6 cellular contexts compared by ENCODE assay signal in genomic region chr11:574031-574565, GRCh38. TPM values are rescaled to one million over a fixed set of nuclear protein-coding genes. Genes with fewer than 3 reads are reported as not detected.
A peak's percentile ranks its signal among the peaks of the same experiment; 100 is the strongest.
DNase-seq lines count a peak whose midpoint lies in the region; ATAC-seq and TF ChIP-seq lines count a peak whose summit lies in the region.
"Not testable (repeated sequence)": the region's sequence is repeated elsewhere in the genome, so short reads cannot be mapped to it uniquely, and the experiment has no call there.

No MANE protein-coding gene starts in this region.

- CTCF ChIA-PET in SK-N-SH (lab: Yijun Ruan, JAX): not testable (repeated sequence)

- H3K9ac ChIP-seq in HUES6 (ENCODE audit: low read length); SK-N-SH: not testable (repeated sequence)

- intact Hi-C loops in upper lobe of right lung (cut with DNase I): not testable (repeated sequence)

- peak overlapping the region; percentile 84 for H3K4me3 Mint-ChIP-seq in activated naive CD4-positive, alpha-beta T cell treated with anti-CD3 and anti-CD28 coated beads, Interleukin-2, amount 50 U/mL, for 24 hours
- peak overlapping the region; percentile 89 for H3K4me3 Mint-ChIP-seq in glutamatergic neuron (ENCODE audit: unreplicated experiment)
- peak overlapping the region; percentile 82 to 92 (median 87) for H3K4me3 Mint-ChIP-seq in nephron

- peaks cover 37% of the 10 kb centered on the region for H3K4me1 ChIP-seq in HUES6 (ENCODE audit: control insufficient read depth, insufficient read depth, low read length)
- H3K4me1 ChIP-seq in SK-N-SH (ENCODE audit: control insufficient read depth in 1 of 2, insufficient read depth in 2 of 2, low read depth in 1 of 2, low read length in 1 of 2): peaks cover 8 to 30% of the 10 kb centered on the region in 2 experiments; a peak in 3 of 4 replicates
- H3K4me1 ChIP-seq in upper lobe of right lung: peaks cover 37% of the 10 kb centered on the region

- H3K4me1 Mint-ChIP-seq in activated naive CD4-positive, alpha-beta T cell treated with anti-CD3 and anti-CD28 coated beads, Interleukin-2, amount 50 U/mL, for 24 hours: peaks cover 32% of the 10 kb centered on the region
- H3K4me1 Mint-ChIP-seq in glutamatergic neuron (ENCODE audit: low read depth, unreplicated experiment) (peaks cover 17% of the 10 kb centered on the region), nephron (peaks cover 20% of the 10 kb centered on the region)

- POLR2A ChIA-PET in SK-N-SH (lab: Yijun Ruan, JAX): not testable (repeated sequence)

- H2AFZ ChIP-seq in SK-N-SH (ENCODE audit: low read depth): not testable (repeated sequence)

- peaks cover 29% of the 10 kb centered on the region for H3K79me2 ChIP-seq in SK-N-SH (ENCODE audit: insufficient read depth)

- not testable (repeated sequence) for TF ChIP-seq EP300 in SK-N-SH (IDR thresholded peaks at IDR 0.05; ENCODE audit: borderline replicate concordance in 1 of 2, low read depth in 1 of 2, low read length in 1 of 2)

- peaks cover 24% of the 10 kb centered on the region for H4K20me1 ChIP-seq in SK-N-SH (ENCODE audit: insufficient read depth)

- H3K9me3 ChIP-seq in HUES6 (ENCODE audit: control insufficient read depth, insufficient read depth, low read depth, low read length); SK-N-SH; upper lobe of right lung: not testable (repeated sequence)

- H3K9me3 Mint-ChIP-seq in activated naive CD4-positive, alpha-beta T cell treated with anti-CD3 and anti-CD28 coated beads, Interleukin-2, amount 50 U/mL, for 24 hours; nephron: not testable (repeated sequence)
- peaks cover 12% of the 10 kb centered on the region for H3K9me3 Mint-ChIP-seq in glutamatergic neuron (ENCODE audit: unreplicated experiment)

- not testable (repeated sequence) for ATAC-seq in upper lobe of right lung

- H3K36me3 ChIP-seq in HUES6 (ENCODE audit: control insufficient read depth, insufficient read depth, low read length); SK-N-SH (replicated peaks in 1 of 2; ENCODE audit: control insufficient read depth in 1 of 2, insufficient read depth in 2 of 2, low read length in 1 of 2); upper lobe of right lung: not testable (repeated sequence)

- 88% methylated on average over 13 of the region's 14 CpGs for WGBS in SK-N-SH (ENCODE audit: low lambda C conversion rate)

- not testable (repeated sequence) for H3K36me3 Mint-ChIP-seq in activated naive CD4-positive, alpha-beta T cell treated with anti-CD3 and anti-CD28 coated beads, Interleukin-2, amount 50 U/mL, for 24 hours; glutamatergic neuron (ENCODE audit: unreplicated experiment); nephron (ENCODE audit: low read depth)

- DNase-seq in SK-N-SH, glutamatergic neuron, upper lobe of right lung: not testable (repeated sequence)

- not testable (repeated sequence) for H3K9me2 ChIP-seq in SK-N-SH

- not testable (repeated sequence) for TF ChIP-seq CTCF in SK-N-SH (IDR thresholded peaks at IDR 0.05); glutamatergic neuron (IDR thresholded peaks at IDR 0.05; ENCODE audit: partially characterized antibody, unreplicated experiment); nephron (IDR thresholded peaks at IDR 0.05; ENCODE audit: unreplicated experiment in 3 of 3); upper lobe of right lung (IDR thresholded peaks at IDR 0.05)

- not testable (repeated sequence) for TF ChIP-seq RAD21 in SK-N-SH (IDR thresholded peaks at IDR 0.05; ENCODE audit: low read length)

- H3K4me3 ChIP-seq in HUES6 (ENCODE audit: low read depth, low read length) (peak overlapping the region; percentile 34), SK-N-SH (ENCODE audit: low read depth in 2 of 2, low read length in 1 of 2) (0 out of 4 replicates have a peak overlapping the region, but pooled peaks of 1 of the 2 experiments have one; percentile 77), upper lobe of right lung (peak overlapping the region; percentile 70)

- H3F3A ChIP-seq in SK-N-SH (replicated peaks; ENCODE audit: insufficient read depth): not testable (repeated sequence)

- H3K27ac Mint-ChIP-seq in activated naive CD4-positive, alpha-beta T cell treated with anti-CD3 and anti-CD28 coated beads, Interleukin-2, amount 50 U/mL, for 24 hours: peak overlapping the region; percentile 41
- H3K27ac Mint-ChIP-seq in glutamatergic neuron (ENCODE audit: unreplicated experiment): not testable (repeated sequence)
- H3K27ac Mint-ChIP-seq in nephron: peak overlapping the region; percentile 87 to 92 (median 90)

- peak overlapping the region; percentile 97 for H3K4me2 ChIP-seq in SK-N-SH

- not testable (repeated sequence) for H3K27ac ChIP-seq in HUES6 (ENCODE audit: low read depth, low read length); SK-N-SH (ENCODE audit: low read depth in 2 of 2, low read length in 1 of 2); upper lobe of right lung

- H3K27me3 ChIP-seq in HUES6 (ENCODE audit: control insufficient read depth, insufficient read depth, low read length): peaks cover 20% of the 10 kb centered on the region
- H3K27me3 ChIP-seq in SK-N-SH (ENCODE audit: insufficient read depth); upper lobe of right lung: not testable (repeated sequence)

- H3K27me3 Mint-ChIP-seq in activated naive CD4-positive, alpha-beta T cell treated with anti-CD3 and anti-CD28 coated beads, Interleukin-2, amount 50 U/mL, for 24 hours: not testable (repeated sequence)
- peaks cover 21% of the 10 kb centered on the region for H3K27me3 Mint-ChIP-seq in glutamatergic neuron (ENCODE audit: unreplicated experiment)
- H3K27me3 Mint-ChIP-seq in nephron (ENCODE audit: low read depth): peaks cover 22% of the 10 kb centered on the region

RNA-seq across cellular contexts. Expression of gene PHRF1, which starts 2.2 kb away (rescaled TPM):
- 18.8 and 22.7 TPM in 2 replicates for polyA plus RNA-seq in SK-N-SH (2012; rRNA removed)
- 9.2 and 13.1 TPM in 2 replicates for polyA plus RNA-seq in SK-N-SH (2012; cell fraction: cytosol; rRNA removed)
- polyA plus RNA-seq in SK-N-SH (2012; cell fraction: nucleus; rRNA removed): 42.5 and 52.9 TPM in 2 replicates
- 41.6 TPM for total RNA-seq in glutamatergic neuron (ENCODE audit: unreplicated experiment)
- 31.0 TPM for total RNA-seq in upper lobe of right lung

RNA-seq across cellular contexts. Expression of gene RASSF7, which starts 13.3 kb away (rescaled TPM):
- polyA plus RNA-seq in SK-N-SH (2012; rRNA removed): 19.8 and 24.0 TPM in 2 replicates
- polyA plus RNA-seq in SK-N-SH (2012; cell fraction: cytosol; rRNA removed): 8.2 and 11.7 TPM in 2 replicates
- 105 and 144 TPM in 2 replicates for polyA plus RNA-seq in SK-N-SH (2012; cell fraction: nucleus; rRNA removed)
- total RNA-seq in glutamatergic neuron (ENCODE audit: unreplicated experiment) (9.4 TPM), upper lobe of right lung (76.7 TPM)

RNA-seq across cellular contexts. Expression of gene LMNTD2, which starts 13.6 kb away (rescaled TPM):
- polyA plus RNA-seq in SK-N-SH (2012; rRNA removed): 2.4 and 2.6 TPM in 2 replicates
- polyA plus RNA-seq in SK-N-SH (2012; cell fraction: cytosol; rRNA removed): 0.60 and 1.3 TPM in 2 replicates
- 30.2 and 47.4 TPM in 2 replicates for polyA plus RNA-seq in SK-N-SH (2012; cell fraction: nucleus; rRNA removed)
- 2.3 TPM for total RNA-seq in glutamatergic neuron (ENCODE audit: unreplicated experiment)
- 5.9 TPM for total RNA-seq in upper lobe of right lung

RNA-seq across cellular contexts. Expression of gene LRRC56, which starts 36.8 kb away (rescaled TPM):
- 1.2 and 1.4 TPM in 2 replicates for polyA plus RNA-seq in SK-N-SH (2012; rRNA removed)
- polyA plus RNA-seq in SK-N-SH (2012; cell fraction: cytosol; rRNA removed): 0.30 and 0.52 TPM in 2 replicates
- 5.4 and 6.2 TPM in 2 replicates for polyA plus RNA-seq in SK-N-SH (2012; cell fraction: nucleus; rRNA removed)
- total RNA-seq in glutamatergic neuron (ENCODE audit: unreplicated experiment): 2.6 TPM
- total RNA-seq in upper lobe of right lung: 3.2 TPM

RNA-seq across cellular contexts. Expression of gene HRAS, which starts 38.7 kb away (rescaled TPM):
- polyA plus RNA-seq in SK-N-SH (2012; rRNA removed): 138 and 217 TPM in 2 replicates
- polyA plus RNA-seq in SK-N-SH (2012; cell fraction: cytosol; rRNA removed): 95.3 and 125 TPM in 2 replicates
- 189 and 285 TPM in 2 replicates for polyA plus RNA-seq in SK-N-SH (2012; cell fraction: nucleus; rRNA removed)
- total RNA-seq in glutamatergic neuron (ENCODE audit: unreplicated experiment) (140 TPM), upper lobe of right lung (55.5 TPM)
